In the genomic region with DNA sequence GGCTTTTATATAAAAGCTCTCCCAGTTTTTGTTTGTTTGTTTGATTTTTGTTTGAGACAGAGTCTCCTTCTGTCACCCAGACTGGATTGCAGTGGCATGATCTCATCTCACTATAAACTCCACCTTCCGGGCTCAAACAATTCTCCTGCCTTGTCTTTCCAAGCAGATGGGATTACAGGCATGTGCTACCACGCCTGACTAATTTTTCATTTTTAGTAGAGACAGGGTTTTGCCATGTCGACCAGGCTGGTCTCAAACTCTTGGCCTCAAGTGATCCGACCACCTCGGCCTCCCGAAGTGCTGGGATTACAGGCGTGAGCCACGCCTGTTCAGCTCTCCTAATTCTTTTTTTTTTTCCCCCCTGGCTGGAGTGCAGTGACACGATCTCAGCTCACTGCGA, we compare ENCODE assay signal across 23 cellular contexts. TPM values are rescaled to one million over a fixed set of nuclear protein-coding genes. Genes with fewer than 3 reads are reported as not detected.
A peak's percentile ranks its signal among the peaks of the same experiment; 100 is the strongest.
DNase-seq lines count a peak whose midpoint lies in the region; ATAC-seq, FAIRE-seq and TF ChIP-seq lines count a peak whose summit lies in the region.
"Had no signal": no experiment of that assay in that cellular context is flagged by ENCODE, and none has a peak within 500 bp of the region (broad histone marks: within the 10 kb centered on the region; RNA-seq: fewer than 3 reads in every experiment).

No MANE protein-coding gene starts in this region.

- POLR2A ChIA-PET in HepG2 (lab: Yijun Ruan, JAX) = no interaction called here

- no TSS peak for BruUV-seq in HepG2 (replicated peaks; lab: Mats Ljungman, UMichigan)

- no peaks in the 10 kb centered on the region for H3K79me2 ChIP-seq in HepG2 (ENCODE audit: insufficient read depth, low read length)

- TF ChIP-seq EP300 in HepG2 (IDR thresholded peaks at IDR 0.05; ENCODE audit: low read depth in 2 of 2, low read length in 2 of 2) (no peak), HepG2 (CRISPR knock-in tag; IDR thresholded peaks at IDR 0.05; ENCODE audit: borderline replicate concordance) (no peak)

- ATAC-seq in HepG2 (no peak), right lobe of liver (no peak), HG03280 (IDR thresholded peaks at IDR 0.05; ENCODE audit: unreplicated experiment) (no peak), GM21390 (IDR thresholded peaks at IDR 0.05; ENCODE audit: unreplicated experiment) (no peak)

- no peak overlapping the region; the same call in 1 of the 2 replicates for H3K4me2 ChIP-seq in HepG2 (ENCODE audit: low read depth, low read length)
- H3K4me2 ChIP-seq: KMS-11, SK-N-SH had no signal

- no peak for TF ChIP-seq POLR2A in HepG2 (IDR thresholded peaks at IDR 0.05; ENCODE audit: insufficient read depth in 1 of 2, low read depth in 2 of 2, low read length in 2 of 2)
- TF ChIP-seq POLR2A in right lobe of liver (IDR thresholded peaks at IDR 0.05) = no peak

- H3K36me3 ChIP-seq in HepG2 (replicated peaks in 1 of 2; ENCODE audit: control insufficient read depth in 1 of 2, insufficient read depth in 2 of 2, low read length in 2 of 2) (no peaks in the 10 kb centered on the region), right lobe of liver (no peaks in the 10 kb centered on the region), WERI-Rb-1 (no peaks in the 10 kb centered on the region)
- H3K36me3 ChIP-seq: MG63, Peyer's patch had no signal

- H3K27ac ChIP-seq in HepG2 (ENCODE audit: extremely low read length, insufficient read depth, low read length) (no peak overlapping the region), right lobe of liver (no peak overlapping the region), WERI-Rb-1 (peak overlapping the region; percentile 41)
- H3K27ac ChIP-seq: HL-60, KMS-11, Peyer's patch had no signal

- FAIRE-seq in HepG2 (lab: Jason Lieb, UNC) = no peak
- FAIRE-seq: G401.6, GM12891 had no signal

- peak; percentile 18 for DNase-seq in HepG2 (ENCODE audit: low spot score)
- DNase-seq in right lobe of liver = no peak
- DNase-seq in WERI-Rb-1 = peak; percentile 84
- DNase-seq in mesenteric fat pad (ENCODE audit: low spot score) = peak; percentile 11
- DNase-seq in stimulated activated CD4-positive, alpha-beta T cell treated with anti-CD3 and anti-CD28 coated beads, Interleukin-15, amount 100 ng/mL, for 24 hours = no peak
- no peak for DNase-seq in posterior vena cava (ENCODE audit: low spot score)
- DNase-seq: COR-L47, DMS79, HCEC 1CT, MG63, NCI-H1105, NCI-H187 treated with DMSO at 0.1 percent for 48 hours, NCI-H345, Peyer's patch, Right ventricle myocardium superior, SK-N-SH had no signal

- no peak for TF ChIP-seq RAD21 in HepG2 (CRISPR knock-in tag; IDR thresholded peaks at IDR 0.05)

- no peak overlapping the region for H3K4me3 ChIP-seq in HepG2 (replicated peaks in 1 of 3; ENCODE audit: insufficient read depth in 1 of 3, low read depth in 2 of 3, low read length in 3 of 3)
- no peak overlapping the region for H3K4me3 ChIP-seq in right lobe of liver
- H3K4me3 ChIP-seq in WERI-Rb-1 (ENCODE audit: low read depth, low read length) = no peak overlapping the region
- H3K4me3 ChIP-seq: MG63, Peyer's patch had no signal

- CTCF ChIA-PET in HepG2 (lab: Yijun Ruan, JAX; ENCODE audit: low intra/inter-chr PET ratio, low total read pairs) = no interaction called here

- peaks cover 32% of the 10 kb centered on the region for H3K4me1 ChIP-seq in HepG2 (ENCODE audit: insufficient read depth, low read length)
- peaks cover 0 to 6% (median 1%) of the 10 kb centered on the region in 4 donors for H3K4me1 ChIP-seq in right lobe of liver

- in situ Hi-C loops in HepG2 (cut with HindIII; ENCODE audit: extremely low pct_ligation_motif_present, low pct_unique_long_range_greater_than_20kb) = no loop called here

- H3K27me3 ChIP-seq in HepG2 (ENCODE audit: control insufficient read depth in 1 of 2, insufficient read depth in 2 of 2, low read length in 2 of 2) (peaks cover 0 to 8% of the 10 kb centered on the region in 2 experiments; a peak in 1 of 5 replicates), right lobe of liver (no peaks in the 10 kb centered on the region), WERI-Rb-1 (ENCODE audit: insufficient read depth, low read depth, severe bottlenecking) (no peaks in the 10 kb centered on the region)
- H3K27me3 ChIP-seq: Peyer's patch had no signal

- 10% methylated on average over 10 of the region's 10 CpGs for WGBS in HepG2 (ENCODE audit: low lambda C conversion rate)
- WGBS in right lobe of liver (ENCODE audit: insufficient coverage, low coverage, low lambda C conversion rate, missing lambda C conversion rate) = 85% methylated on average over 10 of the region's 10 CpGs

- H4K20me1 ChIP-seq in HepG2 (ENCODE audit: insufficient read depth, low read length) = no peaks in the 10 kb centered on the region

- H2AFZ ChIP-seq in HepG2 (ENCODE audit: low read length) = no peak overlapping the region

- TF ChIP-seq CTCF in HepG2 (CRISPR knock-in tag; IDR thresholded peaks at IDR 0.05) (no peak), right lobe of liver (IDR thresholded peaks at IDR 0.05) (no peak), WERI-Rb-1 (IDR thresholded peaks at IDR 0.05; ENCODE audit: low read depth, low read length) (no peak)

- H3K9me3 ChIP-seq in HepG2 (ENCODE audit: low read length) (no peaks in the 10 kb centered on the region), right lobe of liver (no peaks in the 10 kb centered on the region), WERI-Rb-1 (ENCODE audit: severe bottlenecking) (no peaks in the 10 kb centered on the region)
- H3K9me3 ChIP-seq: MG63, Peyer's patch, SK-N-SH had no signal

- H3K9ac ChIP-seq in HepG2 (ENCODE audit: insufficient read depth, low read depth, low read length) = no peak overlapping the region
- H3K9ac ChIP-seq: KMS-11, SK-N-SH had no signal

- intact Hi-C loops in HepG2 (cut with micrococcal nuclease; ENCODE audit: unreplicated experiment) = no loop called here
- intact Hi-C loops in right lobe of liver (cut with DNase I) = no loop called here
- intact Hi-C loops in posterior vena cava (cut with DNase I) = no loop called here

TF ChIP-seq in HepG2, 621 proteins besides CTCF, POLR2A, EP300 and RAD21 (continues in another document):
- TF ChIP-seq KAT7 (CRISPR knock-in tag; IDR thresholded peaks at IDR 0.05; ENCODE audit: borderline replicate concordance) (no peak), MTA3 (CRISPR knock-in tag; IDR thresholded peaks at IDR 0.05) (no peak)

RNA-seq across cellular contexts. Expression of gene PCAT6, which starts 4.4 kb away (rescaled TPM):
- total RNA-seq in HepG2 (2016; rRNA removed; fragmentation: Illumina TruSeq; extraction: Trizol) (0.55 and 0.60 TPM in 2 replicates), right lobe of liver (under 1 TPM in 2 of 6 experiments, not detected in 4; 0.49 to 0.86 TPM), mesenteric fat pad (1.2 TPM), posterior vena cava (1 to 10 TPM; 1.2 to 1.7 TPM)
- 1.1 and 2.0 TPM in 2 replicates for total RNA-seq in HepG2 (2016; cell fraction: cytosol; rRNA removed; fragmentation: Illumina TruSeq; extraction: Trizol; ENCODE audit: low read depth)
- 0.84 TPM in 1 of 2 replicates, not detected in the other for total RNA-seq in HepG2 (2016; cell fraction: insoluble cytoplasmic fraction; rRNA removed; fragmentation: Illumina TruSeq; extraction: Trizol)
- 1.00 and 1.1 TPM in 2 replicates for total RNA-seq in HepG2 (2016; cell fraction: membrane; rRNA removed; fragmentation: Illumina TruSeq; extraction: Trizol)
- 0.94 TPM in 1 of 2 replicates, not detected in the other for total RNA-seq in HepG2 (2016; cell fraction: nucleus; rRNA removed; fragmentation: Illumina TruSeq; extraction: Trizol)
- polyA plus RNA-seq in HepG2 (2011; rRNA removed) = 4.1 and 4.4 TPM in 2 replicates
- 4.5 and 8.3 TPM in 2 replicates for polyA plus RNA-seq in HepG2 (2011; cell fraction: cytosol; rRNA removed)
- 9.5 and 12.7 TPM in 2 replicates for polyA plus RNA-seq in HepG2 (2011; cell fraction: nucleus; rRNA removed)
- polyA plus RNA-seq in HepG2 (2012) = 9.0 and 16.4 TPM in 2 replicates
- 6.2 and 6.7 TPM in 2 replicates for polyA plus RNA-seq in HepG2 (2016; cell fraction: cytosol; fragmentation: Illumina TruSeq; extraction: Trizol; ENCODE audit: low read depth)
- 1.0 and 1.8 TPM in 2 replicates for polyA plus RNA-seq in HepG2 (2016; cell fraction: insoluble cytoplasmic fraction; fragmentation: Illumina TruSeq; extraction: Trizol; ENCODE audit: low read depth)
- 5.4 and 6.3 TPM in 2 replicates for polyA plus RNA-seq in HepG2 (2016; cell fraction: membrane; fragmentation: Illumina TruSeq; extraction: Trizol; ENCODE audit: low read depth)
- 3.8 and 4.4 TPM in 2 replicates for polyA plus RNA-seq in HepG2 (2016; cell fraction: nucleus; fragmentation: Illumina TruSeq; extraction: Trizol; ENCODE audit: insufficient read depth, low read depth)
- 6.6 TPM in 1 of 2 replicates, not detected in the other for polyA minus RNA-seq in HepG2 (2011; rRNA and poly(A)+ RNA removed; ENCODE audit: low replicate concordance)
- polyA minus RNA-seq in HepG2 (2011; cell fraction: cytosol; rRNA and poly(A)+ RNA removed) = 3.7 and 3.9 TPM in 2 replicates
- 0.90 and 1.7 TPM in 2 replicates for polyA minus RNA-seq in HepG2 (2011; cell fraction: nucleus; rRNA and poly(A)+ RNA removed)
- total RNA-seq: Peyer's patch had no signal
- polyA plus RNA-seq: CD14-positive monocyte had no signal

RNA-seq across cellular contexts. Expression of gene KDM5B, which starts 6.9 kb away (rescaled TPM):
- 33.1 and 34.2 TPM in 2 replicates for total RNA-seq in HepG2 (2016; rRNA removed; fragmentation: Illumina TruSeq; extraction: Trizol)
- total RNA-seq in HepG2 (2016; cell fraction: cytosol; rRNA removed; fragmentation: Illumina TruSeq; extraction: Trizol; ENCODE audit: low read depth) = 19.5 and 20.3 TPM in 2 replicates
- total RNA-seq in HepG2 (2016; cell fraction: insoluble cytoplasmic fraction; rRNA removed; fragmentation: Illumina TruSeq; extraction: Trizol) = 29.8 and 31.9 TPM in 2 replicates
- 11.4 and 12.3 TPM in 2 replicates for total RNA-seq in HepG2 (2016; cell fraction: membrane; rRNA removed; fragmentation: Illumina TruSeq; extraction: Trizol)
- total RNA-seq in HepG2 (2016; cell fraction: nucleus; rRNA removed; fragmentation: Illumina TruSeq; extraction: Trizol) = 54.3 and 61.2 TPM in 2 replicates
- 26.5 and 35.4 TPM in 2 replicates for polyA plus RNA-seq in HepG2 (2011; rRNA removed)
- polyA plus RNA-seq in HepG2 (2011; cell fraction: cytosol; rRNA removed) = 22.1 and 28.3 TPM in 2 replicates
- 36.4 and 43.7 TPM in 2 replicates for polyA plus RNA-seq in HepG2 (2011; cell fraction: nucleus; rRNA removed)
- polyA plus RNA-seq in HepG2 (2012) = 26.9 and 31.1 TPM in 2 replicates
- 0.63 and 1.1 TPM in 2 replicates for polyA plus RNA-seq in HepG2 (2016; cell fraction: cytosol; fragmentation: Illumina TruSeq; extraction: Trizol; ENCODE audit: low read depth)
- polyA plus RNA-seq in HepG2 (2016; cell fraction: insoluble cytoplasmic fraction; fragmentation: Illumina TruSeq; extraction: Trizol; ENCODE audit: low read depth) = 22.0 and 23.8 TPM in 2 replicates
- 2.8 and 3.0 TPM in 2 replicates for polyA plus RNA-seq in HepG2 (2016; cell fraction: membrane; fragmentation: Illumina TruSeq; extraction: Trizol; ENCODE audit: low read depth)
- polyA plus RNA-seq in HepG2 (2016; cell fraction: nucleus; fragmentation: Illumina TruSeq; extraction: Trizol; ENCODE audit: insufficient read depth, low read depth) = 28.1 and 31.4 TPM in 2 replicates
- polyA minus RNA-seq in HepG2 (2011; rRNA and poly(A)+ RNA removed; ENCODE audit: low replicate concordance) = 24.8 and 71.2 TPM in 2 replicates
- 58.9 and 59.9 TPM in 2 replicates for polyA minus RNA-seq in HepG2 (2011; cell fraction: cytosol; rRNA and poly(A)+ RNA removed)
- polyA minus RNA-seq in HepG2 (2011; cell fraction: nucleus; rRNA and poly(A)+ RNA removed) = 238 and 264 TPM in 2 replicates
- total RNA-seq in right lobe of liver = 10 to 100 TPM; 12.0 to 22.6 (median 16.1) TPM
- 33.4 TPM for total RNA-seq in mesenteric fat pad
- total RNA-seq in posterior vena cava = 10 to 100 TPM; 33.6 to 36.8 TPM

Comparison
In these comparisons a context has a peak if more than half of its experiments do, and no peak if none do; other contexts are left out.
1. DNase-seq: peak in HepG2 (single experiment), WERI-Rb-1 (single experiment) and mesenteric fat pad (single experiment); none in right lobe of liver (0 of 3), stimulated activated CD4-positive, alpha-beta T cell treated with anti-CD3 and anti-CD28 coated beads, Interleukin-15, amount 100 ng/mL, for 24 hours (single experiment) and posterior vena cava (single experiment).